In the genomic region with DNA sequence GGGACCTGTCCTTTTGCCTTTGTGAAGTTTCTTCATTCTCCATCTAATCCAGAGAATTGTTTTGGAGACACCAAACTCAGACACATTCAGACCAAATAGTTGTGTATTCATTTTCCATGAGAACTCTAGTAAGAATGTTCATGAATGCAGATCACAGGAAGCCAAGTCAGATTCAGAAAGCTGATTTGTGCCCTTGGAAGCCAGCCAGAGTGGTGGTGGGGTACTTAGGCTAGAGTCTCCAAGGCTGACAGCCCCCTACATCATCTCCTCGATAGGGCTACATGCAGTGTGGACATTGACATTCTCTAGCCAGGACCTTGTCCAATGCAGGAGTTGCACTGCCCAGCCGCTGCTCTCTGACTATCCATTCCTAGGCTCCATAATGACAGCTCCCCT, we compare ENCODE assay signal across 27 cellular contexts.
DNase-seq lines count a peak whose midpoint lies in the region; ATAC-seq, FAIRE-seq and TF ChIP-seq lines count a peak whose summit lies in the region.
"Had no signal": no experiment of that assay in that cellular context is flagged by ENCODE, and none has a peak within 500 bp of the region (broad histone marks: within the 10 kb centered on the region; RNA-seq: fewer than 3 reads in every experiment).

No MANE protein-coding gene starts in this region.

- TF ChIP-seq POLR2A in GM12891 (IDR thresholded peaks at IDR 0.05; ENCODE audit: low read depth, low read length): no peak
- TF ChIP-seq POLR2A in IMR-90 (IDR thresholded peaks at IDR 0.05; ENCODE audit: low read depth, low read length): no peak

- dilution Hi-C loops in IMR-90 (cut with HindIII; ENCODE audit: low sequenced_read_pairs, unreplicated experiment): no loop called here

- peak overlapping the region; percentile 98 for H3K18ac ChIP-seq in IMR-90 (ENCODE audit: low read depth, low read length)

- WGBS in IMR-90 (ENCODE audit: extremely low coverage in 2 of 2, insufficient read length in 1 of 2), 2 experiments: 100% methylated on average over 1 of the region's 2 CpGs; no CpG with 5 or more reads in 1 of the 2 experiments

- H3K23ac ChIP-seq in IMR-90 (ENCODE audit: low read depth, low read length): peak overlapping the region; percentile 83

- POLR2A ChIA-PET in IMR-90 (lab: Charles Lee; ENCODE audit: unreplicated experiment): interaction anchor here (0.5 kb wide), 1 partner anchor 1260 kb away, joined by 4 read pairs; no protein-coding TSS in a partner anchor

- H3K9me1 ChIP-seq in IMR-90 (ENCODE audit: insufficient read depth, low read length): peaks cover 31% of the 10 kb centered on the region

- H3K27me3 ChIP-seq in IMR-90 (ENCODE audit: control insufficient read depth, insufficient read depth, low read length) (no peaks in the 10 kb centered on the region), brain microvascular endothelial cell (replicated peaks) (no peaks in the 10 kb centered on the region)
- H3K27me3 ChIP-seq: body of pancreas, foreskin keratinocyte, ovary, right atrium auricular region, stomach, tibial nerve had no signal

- no peak for TF ChIP-seq RAD21 in IMR-90 (IDR thresholded peaks at IDR 0.05; ENCODE audit: low read length)

- H2BK20ac ChIP-seq in IMR-90 (ENCODE audit: low read depth, low read length): peak overlapping the region; percentile 99

- H3K27me3 Mint-ChIP-seq in osteocyte (ENCODE audit: unreplicated experiment): no peaks in the 10 kb centered on the region
- H3K27me3 Mint-ChIP-seq in stimulated activated naive CD8-positive, alpha-beta T cell treated with anti-CD3 and anti-CD28 coated beads, Interleukin-15, amount 100 ng/mL, for 72 hours: peaks cover 28% of the 10 kb centered on the region
- H3K27me3 Mint-ChIP-seq: activated naive CD8-positive, alpha-beta T cell treated with anti-CD3 and anti-CD28 coated beads, Interleukin-2, amount 10 ng/mL, durations not matched to agents 7 days and 5 days; CD4-positive, alpha-beta T cell; natural killer cell treated with Interleukin-12 subunit alpha and Interleukin-12 subunit beta and Interleukin-15 and Interleukin-18, amount 100 ng/mL, for 72 hours had no signal

- peaks cover 15 to 39% of the 10 kb centered on the region in 2 experiments for H3K79me1 ChIP-seq in IMR-90 (ENCODE audit: low read depth in 1 of 2, low read length in 2 of 2)

- H2BK5ac ChIP-seq in IMR-90 (ENCODE audit: low read depth, low read length, poor library complexity, severe bottlenecking): peak overlapping the region; percentile 98

- intact Hi-C loops in IMR-90 (cut with micrococcal nuclease): loop anchor here (5.0 kb wide), 2 partner anchors 38 to 77 kb away; no protein-coding TSS in a partner anchor

- H3K14ac ChIP-seq in IMR-90 (replicated peaks; ENCODE audit: low read depth, low read length): peak overlapping the region; percentile 92

- H3K36me3 ChIP-seq in IMR-90 (ENCODE audit: control insufficient read depth, insufficient read depth, low read length): no peaks in the 10 kb centered on the region
- no peaks in the 10 kb centered on the region for H3K36me3 ChIP-seq in brain microvascular endothelial cell (replicated peaks)
- H3K36me3 ChIP-seq: ovary, right atrium auricular region, tibial nerve had no signal

- TF ChIP-seq CTCF in IMR-90 (conservative IDR thresholded peaks at IDR 0.05; ENCODE audit: low read depth, low read length) (no peak), brain microvascular endothelial cell (IDR thresholded peaks at IDR 0.05; ENCODE audit: low read depth, low read length, missing control alignments) (no peak), osteocyte (IDR thresholded peaks at IDR 0.05) (no peak)

- no peak overlapping the region for H3K4me2 ChIP-seq in IMR-90 (ENCODE audit: low read depth, low read length)

- H2BK120ac ChIP-seq in IMR-90 (ENCODE audit: low read depth, low read length): peak overlapping the region; percentile 95

- peak overlapping the region; percentile 7 for H2AK9ac ChIP-seq in IMR-90 (replicated peaks; ENCODE audit: low read depth, low read length, poor library complexity)

- peaks cover 36% of the 10 kb centered on the region for H3K4me1 ChIP-seq in IMR-90 (ENCODE audit: control insufficient read depth, insufficient read depth, low read length)

- H2AK5ac ChIP-seq in IMR-90 (ENCODE audit: low read depth, low read length): peak overlapping the region; percentile 98

- H3K56ac ChIP-seq in IMR-90 (ENCODE audit: extremely low read depth, insufficient read depth, low read length): no peak overlapping the region; the same call in 1 of the 2 replicates

- peak overlapping the region; percentile 89 for H4K91ac ChIP-seq in IMR-90 (ENCODE audit: insufficient read depth, low read depth, low read length)

- H4K5ac ChIP-seq in IMR-90 (ENCODE audit: low read depth, low read length): peak overlapping the region; percentile 98

- peak; percentile 45 for FAIRE-seq in GM12891 (lab: Jason Lieb, UNC)
- FAIRE-seq: RCC 7860 had no signal

- no peaks in the 10 kb centered on the region for H3K9me3 Mint-ChIP-seq in osteocyte (ENCODE audit: unreplicated experiment)
- H3K9me3 Mint-ChIP-seq in stimulated activated naive CD8-positive, alpha-beta T cell treated with anti-CD3 and anti-CD28 coated beads, Interleukin-15, amount 100 ng/mL, for 72 hours: no peaks in the 10 kb centered on the region
- H3K9me3 Mint-ChIP-seq: activated naive CD8-positive, alpha-beta T cell treated with anti-CD3 and anti-CD28 coated beads, Interleukin-2, amount 10 ng/mL, durations not matched to agents 7 days and 5 days; activated T-helper 2 cell treated with anti-CD3 and anti-CD28 coated beads, Interferon-gamma antibody, Interleukin-2, Interleukin-4, amounts not matched to agents 10 μg/mL and 5 μg/mL and 100 μg/mL, durations not matched to agents 14 hours and 24 hours and 36 hours; CD4-positive, alpha-beta T cell; natural killer cell treated with Interleukin-12 subunit alpha and Interleukin-12 subunit beta and Interleukin-15 and Interleukin-18, amount 100 ng/mL, for 72 hours had no signal

- DNase-seq in GM12891 (ENCODE audit: insufficient read length, low spot score) (no peak), IMR-90 (no peak), brain microvascular endothelial cell (no peak), osteocyte (ENCODE audit: extremely low spot score, unreplicated experiment) (no peak), pons (ENCODE audit: low spot score) (no peak)
- no peak for DNase-seq in central memory CD4-positive, alpha-beta T cell
- DNase-seq in stimulated activated naive CD8-positive, alpha-beta T cell treated with anti-CD3 and anti-CD28 coated beads, Interleukin-15, amount 100 ng/mL, for 72 hours: no peak
- DNase-seq: activated CD4-positive, alpha-beta T cell treated with anti-CD3 and anti-CD28 coated beads, Interleukin-2, amount 50 U/mL, for 1 hour; activated naive CD8-positive, alpha-beta T cell treated with anti-CD3 and anti-CD28 coated beads, Interleukin-2, amount 10 ng/mL, durations not matched to agents 7 days and 5 days; body of pancreas; CD4-positive, alpha-beta T cell; effector memory CD4-positive, alpha-beta T cell; foreskin keratinocyte; GOT3; Karpas-422; midbrain; NCI-H1694; NCI-H2171; NCI-H524; NK-92 treated with Interleukin-12 subunit alpha and Interleukin-12 subunit beta, amount 100 ng/mL, for 24 hours; ovary; stomach had no signal

- H3K27ac ChIP-seq in IMR-90 (ENCODE audit: insufficient read depth, low read length) (0 out of 2 replicates have a peak overlapping the region, but pooled peaks have one; percentile 2), brain microvascular endothelial cell (peak overlapping the region; percentile 10)
- H3K27ac ChIP-seq: foreskin keratinocyte, ovary, right atrium auricular region, stomach, tibial nerve had no signal

- H4K20me1 ChIP-seq in IMR-90 (ENCODE audit: insufficient read depth, low read length): no peaks in the 10 kb centered on the region

- H3K27ac Mint-ChIP-seq in osteocyte (ENCODE audit: unreplicated experiment): peak overlapping the region; percentile 82
- no peak overlapping the region for H3K27ac Mint-ChIP-seq in stimulated activated naive CD8-positive, alpha-beta T cell treated with anti-CD3 and anti-CD28 coated beads, Interleukin-15, amount 100 ng/mL, for 72 hours
- H3K27ac Mint-ChIP-seq: activated T-helper 2 cell treated with anti-CD3 and anti-CD28 coated beads, Interferon-gamma antibody, Interleukin-2, Interleukin-4, amounts not matched to agents 10 μg/mL and 5 μg/mL and 100 μg/mL, durations not matched to agents 14 hours and 24 hours and 36 hours; CD4-positive, alpha-beta T cell had no signal

- H3K9ac ChIP-seq in IMR-90 (ENCODE audit: low read depth, low read length): no peak overlapping the region

- no peaks in the 10 kb centered on the region for H3K36me3 Mint-ChIP-seq in osteocyte (ENCODE audit: unreplicated experiment)

- in situ Hi-C loops in IMR-90 (cut with MboI; ENCODE audit: low sequenced_read_pairs) (no loop called here), brain microvascular endothelial cell (cut with HindIII; ENCODE audit: low pct_ligation_motif_present, low sequenced_read_pairs) (no loop called here)

- no peak overlapping the region for H3K4me3 Mint-ChIP-seq in osteocyte (ENCODE audit: unreplicated experiment)
- H3K4me3 Mint-ChIP-seq in stimulated activated naive CD8-positive, alpha-beta T cell treated with anti-CD3 and anti-CD28 coated beads, Interleukin-15, amount 100 ng/mL, for 72 hours: no peak overlapping the region
- H3K4me3 Mint-ChIP-seq: CD4-positive, alpha-beta T cell; natural killer cell treated with Interleukin-12 subunit alpha and Interleukin-12 subunit beta and Interleukin-15 and Interleukin-18, amount 100 ng/mL, for 72 hours had no signal

- CTCF ChIA-PET in IMR-90 (lab: Yijun Ruan, JAX): no interaction called here

- BruUV-seq in IMR-90 (replicated peaks; lab: Mats Ljungman, UMichigan): no TSS peak

- no peak for ATAC-seq in IMR-90 (ENCODE audit: low read depth)
- no peak for ATAC-seq in stimulated activated naive CD8-positive, alpha-beta T cell treated with anti-CD3 and anti-CD28 coated beads, Interleukin-15, amount 100 ng/mL, for 72 hours
- ATAC-seq: body of pancreas; foreskin keratinocyte; natural killer cell treated with Interleukin-12 subunit alpha and Interleukin-12 subunit beta and Interleukin-15 and Interleukin-18, amount 100 ng/mL, for 72 hours had no signal

- H3K4ac ChIP-seq in IMR-90 (ENCODE audit: low read depth, low read length): peak overlapping the region; percentile 95

- peak overlapping the region; percentile 83 to 89; a peak in 3 of 4 replicates for H4K8ac ChIP-seq in IMR-90 (ENCODE audit: low read depth in 2 of 2, low read length in 2 of 2)

- no peak overlapping the region for H2AFZ ChIP-seq in IMR-90 (replicated peaks; ENCODE audit: low read length, poor library complexity)

- H3K9me3 ChIP-seq in IMR-90 (ENCODE audit: control insufficient read depth, insufficient read depth, low read length): no peaks in the 10 kb centered on the region
- H3K9me3 ChIP-seq: body of pancreas, ovary, right atrium auricular region, stomach, tibial nerve had no signal

- H3K4me3 ChIP-seq in IMR-90 (ENCODE audit: insufficient read depth, low read depth, low read length) (no peak overlapping the region), brain microvascular endothelial cell (ENCODE audit: low read depth, low read length) (no peak overlapping the region)
- H3K4me3 ChIP-seq: body of pancreas, ovary, right atrium auricular region, stomach, tibial nerve had no signal

- peak overlapping the region; percentile 82 for H2BK15ac ChIP-seq in IMR-90 (ENCODE audit: low read depth, low read length)

- peaks cover 81% of the 10 kb centered on the region for H3K4me1 Mint-ChIP-seq in osteocyte (ENCODE audit: unreplicated experiment)
- H3K4me1 Mint-ChIP-seq in stimulated activated naive CD8-positive, alpha-beta T cell treated with anti-CD3 and anti-CD28 coated beads, Interleukin-15, amount 100 ng/mL, for 72 hours: peaks cover 85% of the 10 kb centered on the region
